11 cellular contexts compared by ENCODE assay signal in the genomic region with DNA sequence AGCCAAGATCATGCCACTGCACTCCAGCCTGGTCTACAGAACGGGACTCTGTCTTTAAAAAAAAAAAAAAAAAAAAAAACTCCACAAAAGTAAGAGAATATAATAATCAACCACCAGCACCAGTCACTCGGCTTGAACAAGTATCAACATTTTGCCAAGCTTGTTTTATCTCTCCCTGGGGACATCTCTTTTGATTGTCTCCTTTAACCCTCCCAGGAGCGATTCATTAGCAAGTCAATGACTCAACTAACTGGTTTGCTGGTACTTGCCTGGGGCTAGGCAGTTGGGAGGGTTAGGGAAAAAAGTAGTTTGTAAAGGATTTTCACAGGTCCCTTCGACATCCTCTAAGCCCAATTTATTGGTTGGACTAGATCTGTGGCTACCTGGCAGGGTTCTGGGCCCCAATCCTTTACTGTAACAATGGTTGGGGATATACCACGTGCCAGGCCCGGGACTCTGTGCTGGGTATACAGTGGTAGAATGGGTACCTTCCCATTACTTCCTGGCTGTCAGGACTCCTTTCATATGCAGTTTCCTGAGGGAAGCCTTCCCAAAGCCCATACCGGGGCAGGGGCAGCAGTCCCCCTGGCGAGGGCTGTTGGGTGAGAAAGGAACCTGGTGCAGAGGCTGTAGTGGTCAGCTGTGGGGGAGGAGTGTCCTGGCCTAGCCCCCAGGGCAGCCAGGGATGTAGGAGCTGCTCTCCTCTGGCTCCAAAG. TPM values are rescaled to one million over a fixed set of nuclear protein-coding genes. Genes with fewer than 3 reads are reported as not detected.
DNase-seq lines count a peak whose midpoint lies in the region; TF ChIP-seq lines count a peak whose summit lies in the region.
"Had no signal": no experiment of that assay in that cellular context is flagged by ENCODE, and none has a peak within 500 bp of the region (broad histone marks: within the 10 kb centered on the region; RNA-seq: fewer than 3 reads in every experiment).

No MANE protein-coding gene starts in this region.

- no peak overlapping the region for H2AFZ ChIP-seq in mesenchymal stem cell (ENCODE audit: low read depth, low read length)

- no peak overlapping the region for H3K4me2 ChIP-seq in mesenchymal stem cell (ENCODE audit: low read length, poor library complexity, severe bottlenecking)

- TF ChIP-seq CTCF in VCaP (conservative IDR thresholded peaks at IDR 0.05), result no peak

- no peak overlapping the region for H3K14ac ChIP-seq in mesenchymal stem cell (ENCODE audit: low read length in 2 of 2)

- H2BK15ac ChIP-seq in mesenchymal stem cell (ENCODE audit: low read depth, poor library complexity, severe bottlenecking), result no peak overlapping the region

- peak overlapping the region; percentile 25 for H3K4me3 ChIP-seq in HUES64 (ENCODE audit: low read length)
- H3K4me3 ChIP-seq in mesenchymal stem cell (ENCODE audit: insufficient read depth in 1 of 2, low read depth in 1 of 2, low read length in 2 of 2), result no peak overlapping the region
- H3K4me3 ChIP-seq: suprapubic skin had no signal

- H3K36me3 ChIP-seq in HUES64 (ENCODE audit: insufficient read depth, low read length) (peaks cover 43% of the 10 kb centered on the region), mesenchymal stem cell (ENCODE audit: control insufficient read depth in 1 of 2, insufficient read depth in 2 of 2, low read depth in 1 of 2, low read length in 2 of 2) (peaks cover 0 to 59% of the 10 kb centered on the region in 2 experiments)

- H3K4me1 ChIP-seq in HUES64 (ENCODE audit: insufficient read depth, low read length) (peaks cover 25% of the 10 kb centered on the region), mesenchymal stem cell (ENCODE audit: control insufficient read depth, insufficient read depth, low read depth, low read length) (peaks cover 3% of the 10 kb centered on the region)

- H2BK5ac ChIP-seq in mesenchymal stem cell (ENCODE audit: low read depth, low read length, poor library complexity, severe bottlenecking), result no peak overlapping the region

- H3K27me3 ChIP-seq in HUES64 (ENCODE audit: insufficient read depth, low read length), result no peaks in the 10 kb centered on the region
- H3K27me3 ChIP-seq in mesenchymal stem cell (ENCODE audit: control insufficient read depth in 1 of 2, insufficient read depth in 1 of 2, low read length in 2 of 2), result peaks cover 0 to 24% of the 10 kb centered on the region in 2 experiments
- H3K27me3 ChIP-seq: suprapubic skin had no signal

- DNase-seq in DMS79 treated with DMSO at 0.1 percent for 48 hours (lab: John Stamatoyannopoulos, UW) (peak; percentile 40), mesenchymal stem cell (peak; percentile 31), germinal center (ENCODE audit: low spot score) (no peak), hypothalamus (lab: John Stamatoyannopoulos, UW) (no peak)
- DNase-seq in activated effector memory CD4-positive, alpha-beta T cell treated with anti-CD3 and anti-CD28 coated beads, Interleukin-2, amount 50 U/mL, for 16 hours, result no peak
- DNase-seq: glutamatergic neuron, MM.1S, naive B cell had no signal

- peak overlapping the region; percentile 9 for H4K8ac ChIP-seq in mesenchymal stem cell (ENCODE audit: low read length)

- 6% methylated on average over 8 of the region's 8 CpGs for WGBS in HUES64
- WGBS in mesenchymal stem cell, result 74% methylated on average over 6 of the region's 8 CpGs

- peaks cover 27% of the 10 kb centered on the region for H3K79me1 ChIP-seq in mesenchymal stem cell (replicated peaks; ENCODE audit: low read length, poor library complexity, severe bottlenecking)

- H3K9me3 ChIP-seq in HUES64 (ENCODE audit: insufficient read depth, low read depth, low read length) (no peaks in the 10 kb centered on the region), mesenchymal stem cell (ENCODE audit: control insufficient read depth, low read length) (no peaks in the 10 kb centered on the region)
- H3K9me3 ChIP-seq: suprapubic skin had no signal

- no peak overlapping the region for H3K4ac ChIP-seq in mesenchymal stem cell (ENCODE audit: low read depth in 1 of 2, low read length in 2 of 2)

- H2BK120ac ChIP-seq in mesenchymal stem cell (ENCODE audit: low read depth, low read length), result no peak overlapping the region

- H3K9ac ChIP-seq in HUES64 (ENCODE audit: low read depth, low read length) (peak overlapping the region; percentile 24), mesenchymal stem cell (ENCODE audit: low read length) (no peak overlapping the region)

- H3K27ac ChIP-seq in HUES64 (ENCODE audit: low read depth, low read length), result peak overlapping the region; percentile 94
- H3K27ac ChIP-seq in VCaP, result peak overlapping the region; percentile 31; the same call in 1 of the 2 replicates
- H3K27ac ChIP-seq in mesenchymal stem cell (ENCODE audit: low read length, poor library complexity, severe bottlenecking), result no peak overlapping the region
- H3K27ac ChIP-seq: suprapubic skin had no signal

- H3K23ac ChIP-seq in mesenchymal stem cell (ENCODE audit: low read length in 2 of 2), result no peak overlapping the region

- no peak overlapping the region for H2BK12ac ChIP-seq in mesenchymal stem cell (ENCODE audit: low read length in 2 of 2)

- H4K91ac ChIP-seq in mesenchymal stem cell (ENCODE audit: low read length), result peak overlapping the region; percentile 32

- no peak overlapping the region for H3K18ac ChIP-seq in mesenchymal stem cell (ENCODE audit: low read depth in 1 of 2, low read length in 2 of 2)

- no peak overlapping the region for H2AK5ac ChIP-seq in mesenchymal stem cell (ENCODE audit: low read length, severe bottlenecking)

RNA-seq across cellular contexts. Expression of gene TGIF2, which starts 12.2 kb away (rescaled TPM):
- polyA plus RNA-seq in HUES64 (2013, experiment 1 of 2), result 31.5 TPM
- polyA plus RNA-seq in HUES64 (2013, experiment 2 of 2), result 35.5 TPM
- 16.5 TPM for polyA plus RNA-seq in mesenchymal stem cell (2013, experiment 1 of 2)
- 16.7 TPM for polyA plus RNA-seq in mesenchymal stem cell (2013, experiment 2 of 2)

RNA-seq across cellular contexts. Expression of gene RAB5IF, which starts 20.0 kb away (rescaled TPM):
- polyA plus RNA-seq in HUES64 (2013, experiment 1 of 2), result 101 TPM
- 93.9 TPM for polyA plus RNA-seq in HUES64 (2013, experiment 2 of 2)
- polyA plus RNA-seq in mesenchymal stem cell (2013, experiment 1 of 2), result 138 TPM
- 147 TPM for polyA plus RNA-seq in mesenchymal stem cell (2013, experiment 2 of 2)

RNA-seq across cellular contexts. Expression of gene MYL9, which starts 44.2 kb away (rescaled TPM):
- 127 TPM for polyA plus RNA-seq in HUES64 (2013, experiment 1 of 2)
- polyA plus RNA-seq in HUES64 (2013, experiment 2 of 2), result 134 TPM
- 959 TPM for polyA plus RNA-seq in mesenchymal stem cell (2013, experiment 1 of 2)
- 955 TPM for polyA plus RNA-seq in mesenchymal stem cell (2013, experiment 2 of 2)

Comparison
In these comparisons a context has a peak if more than half of its experiments do, and no peak if none do; other contexts are left out.
1. DNase-seq: peak in DMS79 treated with DMSO at 0.1 percent for 48 hours (single experiment) and mesenchymal stem cell (single experiment); none in germinal center (single experiment), activated effector memory CD4-positive, alpha-beta T cell treated with anti-CD3 and anti-CD28 coated beads, Interleukin-2, amount 50 U/mL, for 16 hours (single experiment) and hypothalamus (0 of 51).